12 cellular contexts compared by ENCODE assay signal in genomic region chr1:154716012-154716411, GRCh38.
DNase-seq lines count a peak whose midpoint lies in the region; ATAC-seq, FAIRE-seq and TF ChIP-seq lines count a peak whose summit lies in the region.
"Had no signal": no experiment of that assay in that cellular context is flagged by ENCODE, and none has a peak within 500 bp of the region (broad histone marks: within the 10 kb centered on the region; RNA-seq: fewer than 3 reads in every experiment).

No MANE protein-coding gene starts in this region.

- in situ Hi-C loops in K562 (cut with MboI) = no loop called here

- H4K20me1 ChIP-seq in K562 (replicated peaks; ENCODE audit: control insufficient read depth, insufficient read depth, low read length) = 0 out of 2 replicates have a peak, but pooled peaks cover 5% of the 10 kb centered on the region

- WGBS in K562 (ENCODE audit: insufficient coverage, low coverage, missing lambda C conversion rate) = 0% methylated on average over 2 of the region's 2 CpGs

- H3K4me3 ChIP-seq in K562 = no peak overlapping the region
- H3K4me3 ChIP-seq: breast epithelium, right lobe of liver had no signal

- DNase-seq in D721Med (ENCODE audit: insufficient read length, low spot score) (no peak), NCI-H2171 treated with DMSO at 0.1 percent for 48 hours (lab: John Stamatoyannopoulos, UW) (peak; percentile 72), K562 (ENCODE audit: extremely low read depth in 1 of 4, low spot score in 3 of 4) (no peak), natural killer cell (no peak), left colon (no peak), GF-D8 (lab: John Stamatoyannopoulos, UW) (no peak)
- DNase-seq: activated T-cell treated with anti-CD3 and anti-CD28 coated beads for 4 hours, DMS153, right lobe of liver had no signal

- FAIRE-seq in D721Med (lab: Jason Lieb, UNC) (peak; percentile 56), K562 (lab: Jason Lieb, UNC) (no peak)

- H3K4me1 Mint-ChIP-seq in natural killer cell = peaks cover 18 to 24% of the 10 kb centered on the region in 2 donors

- H3K36me3 Mint-ChIP-seq in natural killer cell = no peaks in the 10 kb centered on the region

- CTCF ChIA-PET in K562 (lab: Yijun Ruan, JAX; ENCODE audit: low intra/inter-chr PET ratio) = no interaction called here

- no peaks in the 10 kb centered on the region for H3K9me3 ChIP-seq in K562 (replicated peaks; ENCODE audit: control insufficient read depth, insufficient read depth, low read depth, low read length)
- H3K9me3 ChIP-seq: breast epithelium, right lobe of liver had no signal

- H3K79me2 ChIP-seq in K562 (ENCODE audit: control insufficient read depth, insufficient read depth, low read length) = no peaks in the 10 kb centered on the region

- peak overlapping the region; percentile 54 to 71 for H3K27ac Mint-ChIP-seq in natural killer cell

- peaks cover 0 to 3% of the 10 kb centered on the region in 2 experiments; a peak in 1 of 5 replicates for H3K4me1 ChIP-seq in K562 (replicated peaks in 1 of 2; ENCODE audit: control insufficient read depth in 2 of 2, insufficient read depth in 2 of 2, low read length in 2 of 2)
- H3K4me1 ChIP-seq: breast epithelium, right lobe of liver had no signal

- no peaks in the 10 kb centered on the region for H3K36me3 ChIP-seq in K562 (ENCODE audit: control insufficient read depth, insufficient read depth, low read length)
- H3K36me3 ChIP-seq: breast epithelium, right lobe of liver had no signal

- no peaks in the 10 kb centered on the region for H3K9me3 Mint-ChIP-seq in natural killer cell

- TF ChIP-seq EP300 in K562 (IDR thresholded peaks at IDR 0.05; ENCODE audit: low read length) = 0 out of 2 replicates have a peak, but pooled peaks have one; percentile 10

- peaks cover 5 to 11% of the 10 kb centered on the region in 2 donors for H3K27me3 Mint-ChIP-seq in natural killer cell (ENCODE audit: low read depth in 2 of 2)

- H2AFZ ChIP-seq in K562 (ENCODE audit: low read depth, low read length) = no peak overlapping the region

- TF ChIP-seq POLR2A in K562 (conservative IDR thresholded peaks at IDR 0.05) = no peak

- no peak for TF ChIP-seq CTCF in D721Med (IDR thresholded peaks at IDR 0.05; ENCODE audit: insufficient read depth, missing control alignments)
- TF ChIP-seq CTCF in K562 (IDR thresholded peaks at IDR 0.05 in 2 of 3, conservative IDR thresholded peaks at IDR 0.05 in 1 of 3; ENCODE audit: insufficient read depth in 2 of 3, low read depth in 1 of 3, low read length in 3 of 3) = no peak
- TF ChIP-seq CTCF in natural killer cell (IDR thresholded peaks at IDR 0.05) = no peak

- H3K9me1 ChIP-seq in K562 (ENCODE audit: control insufficient read depth, insufficient read depth, low read length) = peaks cover 3% of the 10 kb centered on the region

- intact Hi-C loops in K562 (cut with micrococcal nuclease) (no loop called here), natural killer cell (cut with micrococcal nuclease) (no loop called here), left colon (cut with DNase I, micrococcal nuclease) (no loop called here)

- BruUV-seq in K562 (replicated peaks; lab: Mats Ljungman, UMichigan) = no TSS peak

- no peak overlapping the region for H3K4me2 ChIP-seq in K562 (ENCODE audit: insufficient read depth, low read length)

- TF ChIP-seq RAD21 in K562 (CRISPR knock-in tag; conservative IDR thresholded peaks at IDR 0.05 in 1 of 2, IDR thresholded peaks at IDR 0.05 in 1 of 2) = no peak

- POLR2A ChIA-PET in K562 (lab: Yijun Ruan, JAX) = interaction anchor here (0.8 kb wide), 1 partner anchor 10 kb away, joined by 3 read pairs; no protein-coding TSS in a partner anchor

- ATAC-seq in K562 (no peak), natural killer cell (peak; percentile 86 to 95 (median 89)), GM21447 (IDR thresholded peaks at IDR 0.05; ENCODE audit: unreplicated experiment) (no peak), left colon (no peak), HG03571 (IDR thresholded peaks at IDR 0.05; ENCODE audit: unreplicated experiment) (no peak)

- no peak overlapping the region for H3K4me3 Mint-ChIP-seq in natural killer cell

- H3K27me3 ChIP-seq in K562 (ENCODE audit: control insufficient read depth in 2 of 2, insufficient read depth in 2 of 2, low read length in 2 of 2) = peaks cover 34 to 49% of the 10 kb centered on the region in 2 experiments
- H3K27me3 ChIP-seq: breast epithelium, right lobe of liver had no signal

- no peak overlapping the region; a peak in 1 of 4 replicates for H3K9ac ChIP-seq in K562 (ENCODE audit: insufficient read depth in 1 of 2, low read depth in 2 of 2, low read length in 2 of 2)

- no peak overlapping the region for H3K27ac ChIP-seq in K562 (ENCODE audit: extremely low read depth, low read depth, low read length)
- H3K27ac ChIP-seq: right lobe of liver had no signal

TF ChIP-seq in K562, 482 proteins besides CTCF, POLR2A, EP300 and RAD21 (continues in another document):
- peak; percentile 66 for TF ChIP-seq TAL1 (IDR thresholded peaks at IDR 0.05)
- no peak for TF ChIP-seq ARID2 (IDR thresholded peaks at IDR 0.05)
- peak; percentile 20 for TF ChIP-seq MEIS2 (IDR thresholded peaks at IDR 0.05; ENCODE audit: partially characterized antibody)
- no peak for TF ChIP-seq SMAD3 (CRISPR knock-in tag; conservative IDR thresholded peaks at IDR 0.05)
- no peak for TF ChIP-seq ATF1 (CRISPR knock-in tag; IDR thresholded peaks at IDR 0.05)
- peak; percentile 39; the same call in 1 of the 2 replicates for TF ChIP-seq ATF1 (tag; IDR thresholded peaks at IDR 0.05)
- no peak for TF ChIP-seq BCOR (IDR thresholded peaks at IDR 0.05)
- TF ChIP-seq SREBF1 (IDR thresholded peaks at IDR 0.05; ENCODE audit: borderline replicate concordance, low read depth, low read length) = no peak
- no peak for TF ChIP-seq JUNB (CRISPR knock-in tag; conservative IDR thresholded peaks at IDR 0.05)
- no peak for TF ChIP-seq ZNF174 (CRISPR knock-in tag; IDR thresholded peaks at IDR 0.05)
- no peak for TF ChIP-seq U2AF2 (optimal IDR thresholded peaks at IDR 0.05; ENCODE audit: low read depth, low read length)
- TF ChIP-seq NR2C2 (CRISPR knock-in tag; IDR thresholded peaks at IDR 0.05) = no peak
- TF ChIP-seq NR2C2 (tag; IDR thresholded peaks at IDR 0.05) = no peak
- TF ChIP-seq, protein P1, sequence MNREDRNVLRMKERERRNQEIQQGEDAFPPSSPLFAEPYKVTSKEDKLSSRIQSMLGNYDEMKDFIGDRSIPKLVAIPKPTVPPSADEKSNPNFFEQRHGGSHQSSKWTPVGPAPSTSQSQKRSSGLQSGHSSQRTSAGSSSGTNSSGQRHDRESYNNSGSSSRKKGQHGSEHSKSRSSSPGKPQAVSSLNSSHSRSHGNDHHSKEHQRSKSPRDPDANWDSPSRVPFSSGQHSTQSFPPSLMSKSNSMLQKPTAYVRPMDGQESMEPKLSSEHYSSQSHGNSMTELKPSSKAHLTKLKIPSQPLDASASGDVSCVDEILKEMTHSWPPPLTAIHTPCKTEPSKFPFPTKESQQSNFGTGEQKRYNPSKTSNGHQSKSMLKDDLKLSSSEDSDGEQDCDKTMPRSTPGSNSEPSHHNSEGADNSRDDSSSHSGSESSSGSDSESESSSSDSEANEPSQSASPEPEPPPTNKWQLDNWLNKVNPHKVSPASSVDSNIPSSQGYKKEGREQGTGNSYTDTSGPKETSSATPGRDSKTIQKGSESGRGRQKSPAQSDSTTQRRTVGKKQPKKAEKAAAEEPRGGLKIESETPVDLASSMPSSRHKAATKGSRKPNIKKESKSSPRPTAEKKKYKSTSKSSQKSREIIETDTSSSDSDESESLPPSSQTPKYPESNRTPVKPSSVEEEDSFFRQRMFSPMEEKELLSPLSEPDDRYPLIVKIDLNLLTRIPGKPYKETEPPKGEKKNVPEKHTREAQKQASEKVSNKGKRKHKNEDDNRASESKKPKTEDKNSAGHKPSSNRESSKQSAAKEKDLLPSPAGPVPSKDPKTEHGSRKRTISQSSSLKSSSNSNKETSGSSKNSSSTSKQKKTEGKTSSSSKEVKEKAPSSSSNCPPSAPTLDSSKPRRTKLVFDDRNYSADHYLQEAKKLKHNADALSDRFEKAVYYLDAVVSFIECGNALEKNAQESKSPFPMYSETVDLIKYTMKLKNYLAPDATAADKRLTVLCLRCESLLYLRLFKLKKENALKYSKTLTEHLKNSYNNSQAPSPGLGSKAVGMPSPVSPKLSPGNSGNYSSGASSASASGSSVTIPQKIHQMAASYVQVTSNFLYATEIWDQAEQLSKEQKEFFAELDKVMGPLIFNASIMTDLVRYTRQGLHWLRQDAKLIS (CRISPR knock-in tag; IDR thresholded peaks at IDR 0.05) = no peak
- no peak for TF ChIP-seq ZNF444 (CRISPR knock-in tag; IDR thresholded peaks at IDR 0.05)
- TF ChIP-seq, protein P2, sequence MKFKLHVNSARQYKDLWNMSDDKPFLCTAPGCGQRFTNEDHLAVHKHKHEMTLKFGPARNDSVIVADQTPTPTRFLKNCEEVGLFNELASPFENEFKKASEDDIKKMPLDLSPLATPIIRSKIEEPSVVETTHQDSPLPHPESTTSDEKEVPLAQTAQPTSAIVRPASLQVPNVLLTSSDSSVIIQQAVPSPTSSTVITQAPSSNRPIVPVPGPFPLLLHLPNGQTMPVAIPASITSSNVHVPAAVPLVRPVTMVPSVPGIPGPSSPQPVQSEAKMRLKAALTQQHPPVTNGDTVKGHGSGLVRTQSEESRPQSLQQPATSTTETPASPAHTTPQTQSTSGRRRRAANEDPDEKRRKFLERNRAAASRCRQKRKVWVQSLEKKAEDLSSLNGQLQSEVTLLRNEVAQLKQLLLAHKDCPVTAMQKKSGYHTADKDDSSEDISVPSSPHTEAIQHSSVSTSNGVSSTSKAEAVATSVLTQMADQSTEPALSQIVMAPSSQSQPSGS (CRISPR knock-in tag; IDR thresholded peaks at IDR 0.05) = no peak
- TF ChIP-seq KLF6 (CRISPR knock-in tag; IDR thresholded peaks at IDR 0.05; ENCODE audit: borderline replicate concordance) = no peak
- TF ChIP-seq ZNF699 (CRISPR knock-in tag; IDR thresholded peaks at IDR 0.05; ENCODE audit: insufficient replicate concordance) = no peak
- no peak for TF ChIP-seq POLR2H (tag; IDR thresholded peaks at IDR 0.05; ENCODE audit: low read depth)
- no peak for TF ChIP-seq KAT7 (CRISPR knock-in tag; IDR thresholded peaks at IDR 0.05; ENCODE audit: borderline replicate concordance)
- TF ChIP-seq EWSR1 (IDR thresholded peaks at IDR 0.05; ENCODE audit: borderline replicate concordance, low read depth, partially characterized antibody) = no peak
- TF ChIP-seq, protein P3, sequence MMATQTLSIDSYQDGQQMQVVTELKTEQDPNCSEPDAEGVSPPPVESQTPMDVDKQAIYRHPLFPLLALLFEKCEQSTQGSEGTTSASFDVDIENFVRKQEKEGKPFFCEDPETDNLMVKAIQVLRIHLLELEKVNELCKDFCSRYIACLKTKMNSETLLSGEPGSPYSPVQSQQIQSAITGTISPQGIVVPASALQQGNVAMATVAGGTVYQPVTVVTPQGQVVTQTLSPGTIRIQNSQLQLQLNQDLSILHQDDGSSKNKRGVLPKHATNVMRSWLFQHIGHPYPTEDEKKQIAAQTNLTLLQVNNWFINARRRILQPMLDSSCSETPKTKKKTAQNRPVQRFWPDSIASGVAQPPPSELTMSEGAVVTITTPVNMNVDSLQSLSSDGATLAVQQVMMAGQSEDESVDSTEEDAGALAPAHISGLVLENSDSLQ (IDR thresholded peaks at IDR 0.05) = 0 out of 2 replicates have a peak, but pooled peaks have one; percentile 13

Comparison
In these comparisons a context has a peak if more than half of its experiments do, and no peak if none do; other contexts are left out.
1. ATAC-seq: peak in natural killer cell (3 of 3); none in K562 (single experiment), GM21447 (single experiment), left colon (single experiment) and HG03571 (single experiment).